ENCODE assay signal across 1 cellular context in genomic region chr1:245997471-245998258, GRCh38.
TF ChIP-seq lines count a peak whose summit lies in the region.

No MANE protein-coding gene starts in this region.

TF ChIP-seq in GM23338, 12 proteins besides CTCF, POLR2A, EP300 and RAD21 (continued from another document):
- TF ChIP-seq ETS1 (IDR thresholded peaks at IDR 0.05) (no peak), EZH2 (IDR thresholded peaks at IDR 0.05; ENCODE audit: low read depth, unreplicated experiment) (no peak), CREB1 (CRISPR knock-in tag; IDR thresholded peaks at IDR 0.05; ENCODE audit: low read depth) (no peak), ZNF331 (CRISPR knock-in tag; IDR thresholded peaks at IDR 0.05; ENCODE audit: low read depth) (no peak), JUNB (IDR thresholded peaks at IDR 0.05; ENCODE audit: unreplicated experiment) (no peak)
- TF ChIP-seq, protein P1, sequence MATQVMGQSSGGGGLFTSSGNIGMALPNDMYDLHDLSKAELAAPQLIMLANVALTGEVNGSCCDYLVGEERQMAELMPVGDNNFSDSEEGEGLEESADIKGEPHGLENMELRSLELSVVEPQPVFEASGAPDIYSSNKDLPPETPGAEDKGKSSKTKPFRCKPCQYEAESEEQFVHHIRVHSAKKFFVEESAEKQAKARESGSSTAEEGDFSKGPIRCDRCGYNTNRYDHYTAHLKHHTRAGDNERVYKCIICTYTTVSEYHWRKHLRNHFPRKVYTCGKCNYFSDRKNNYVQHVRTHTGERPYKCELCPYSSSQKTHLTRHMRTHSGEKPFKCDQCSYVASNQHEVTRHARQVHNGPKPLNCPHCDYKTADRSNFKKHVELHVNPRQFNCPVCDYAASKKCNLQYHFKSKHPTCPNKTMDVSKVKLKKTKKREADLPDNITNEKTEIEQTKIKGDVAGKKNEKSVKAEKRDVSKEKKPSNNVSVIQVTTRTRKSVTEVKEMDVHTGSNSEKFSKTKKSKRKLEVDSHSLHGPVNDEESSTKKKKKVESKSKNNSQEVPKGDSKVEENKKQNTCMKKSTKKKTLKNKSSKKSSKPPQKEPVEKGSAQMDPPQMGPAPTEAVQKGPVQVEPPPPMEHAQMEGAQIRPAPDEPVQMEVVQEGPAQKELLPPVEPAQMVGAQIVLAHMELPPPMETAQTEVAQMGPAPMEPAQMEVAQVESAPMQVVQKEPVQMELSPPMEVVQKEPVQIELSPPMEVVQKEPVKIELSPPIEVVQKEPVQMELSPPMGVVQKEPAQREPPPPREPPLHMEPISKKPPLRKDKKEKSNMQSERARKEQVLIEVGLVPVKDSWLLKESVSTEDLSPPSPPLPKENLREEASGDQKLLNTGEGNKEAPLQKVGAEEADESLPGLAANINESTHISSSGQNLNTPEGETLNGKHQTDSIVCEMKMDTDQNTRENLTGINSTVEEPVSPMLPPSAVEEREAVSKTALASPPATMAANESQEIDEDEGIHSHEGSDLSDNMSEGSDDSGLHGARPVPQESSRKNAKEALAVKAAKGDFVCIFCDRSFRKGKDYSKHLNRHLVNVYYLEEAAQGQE (IDR thresholded peaks at IDR 0.05; ENCODE audit: unreplicated experiment): no peak
